Comparison of ENCODE assay signal across 9 cellular contexts in the genomic region with DNA sequence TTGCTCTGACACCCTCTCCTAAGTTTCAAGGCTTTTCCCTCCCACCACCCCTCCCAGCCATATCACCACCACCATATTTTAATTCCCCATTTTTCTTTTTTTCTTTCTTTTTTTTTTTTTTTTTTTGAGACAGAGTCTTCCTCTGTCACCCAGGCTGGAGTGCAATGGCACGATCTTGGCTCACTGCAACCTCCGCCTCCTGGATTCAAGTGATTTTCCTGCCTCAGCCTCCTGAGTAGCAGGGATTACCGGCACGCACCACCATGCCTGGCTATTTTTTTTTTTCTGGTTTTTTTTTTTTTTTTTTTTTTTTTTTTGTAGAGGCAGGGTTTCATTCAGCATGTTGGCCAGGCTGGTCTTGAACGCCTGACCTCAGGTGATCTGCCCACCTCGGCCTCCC. TPM values are rescaled to one million over a fixed set of nuclear protein-coding genes. Genes with fewer than 3 reads are reported as not detected.
DNase-seq lines count a peak whose midpoint lies in the region; ATAC-seq, FAIRE-seq and TF ChIP-seq lines count a peak whose summit lies in the region.
"Not testable (repeated sequence)": the region's sequence is repeated elsewhere in the genome, so short reads cannot be mapped to it uniquely, and the experiment has no call there.
"Had no signal": no experiment of that assay in that cellular context is flagged by ENCODE, and none has a peak within 500 bp of the region (broad histone marks: within the 10 kb centered on the region; RNA-seq: fewer than 3 reads in every experiment).

No MANE protein-coding gene starts in this region.

- FAIRE-seq in A549 (lab: Jason Lieb, UNC); K562 (lab: Jason Lieb, UNC): not testable (repeated sequence)

- H2BK5ac ChIP-seq in mesendoderm (ENCODE audit: low read length), result not testable (repeated sequence)

- intact Hi-C loops in Calu3 (cut with micrococcal nuclease; ENCODE audit: unreplicated experiment); K562 (cut with micrococcal nuclease): not testable (repeated sequence)
- intact Hi-C loops in PC-9 (cut with micrococcal nuclease; ENCODE audit: unreplicated experiment) (loop anchor here (1.0 to 5.0 kb wide), 7 partner anchors 39 to 310 kb away; no protein-coding TSS in a partner anchor), mammary epithelial cell (cut with micrococcal nuclease) (loop anchor here (1.0 to 2.0 kb wide), 3 partner anchors 21 to 311 kb away; no protein-coding TSS in a partner anchor)

- not testable (repeated sequence) for H3K18ac ChIP-seq in mesendoderm (ENCODE audit: low read length)

- not testable (repeated sequence) for TF ChIP-seq RAD21 in A549 (conservative IDR thresholded peaks at IDR 0.05 in 1 of 2, IDR thresholded peaks at IDR 0.05 in 1 of 2); K562 (CRISPR knock-in tag; conservative IDR thresholded peaks at IDR 0.05 in 1 of 2, IDR thresholded peaks at IDR 0.05 in 1 of 2)

- in situ Hi-C loops in K562 (cut with MboI); mammary epithelial cell (cut with MboI; ENCODE audit: low sequenced_read_pairs in 2 of 2): not testable (repeated sequence)

- not testable (repeated sequence) for H3K23ac ChIP-seq in mesendoderm (ENCODE audit: low read length)

- H3K56ac ChIP-seq in mesendoderm (ENCODE audit: low read length), result not testable (repeated sequence)

- H3K36me3 ChIP-seq in PC-9 (ENCODE audit: low read depth); K562 (ENCODE audit: control insufficient read depth, insufficient read depth, low read length); mammary epithelial cell (ENCODE audit: insufficient read depth, low read length); mesendoderm (ENCODE audit: control insufficient read depth, insufficient read depth, low read length); smooth muscle cell (ENCODE audit: low read depth): not testable (repeated sequence)

- not testable (repeated sequence) for TF ChIP-seq CTCF in A549 (IDR thresholded peaks at IDR 0.05); Calu3 (IDR thresholded peaks at IDR 0.05; ENCODE audit: unreplicated experiment); PC-9 (conservative IDR thresholded peaks at IDR 0.05); K562 (IDR thresholded peaks at IDR 0.05 in 2 of 3, conservative IDR thresholded peaks at IDR 0.05 in 1 of 3; ENCODE audit: insufficient read depth in 2 of 3, low read depth in 1 of 3, low read length in 3 of 3); mammary epithelial cell (conservative IDR thresholded peaks at IDR 0.05 in 1 of 2, IDR thresholded peaks at IDR 0.05 in 1 of 2; ENCODE audit: extremely low read depth in 1 of 2, insufficient read depth in 1 of 2, low read depth in 1 of 2, low read length in 2 of 2); foreskin keratinocyte (conservative IDR thresholded peaks at IDR 0.05); smooth muscle cell (IDR thresholded peaks at IDR 0.05; ENCODE audit: borderline replicate concordance, insufficient read depth, poor library complexity, severe bottlenecking)

- peaks cover 76% of the 10 kb centered on the region for H3K4me1 Mint-ChIP-seq in Calu3 (ENCODE audit: low read depth, unreplicated experiment)

- H4K5ac ChIP-seq in mesendoderm (ENCODE audit: low read length), result not testable (repeated sequence)

- H3K9me2 ChIP-seq in PC-9 (ENCODE audit: insufficient read depth), result not testable (repeated sequence)

- H3F3A ChIP-seq in PC-9 (ENCODE audit: insufficient read depth, low read depth), result peaks cover 41% of the 10 kb centered on the region
- peaks cover 22% of the 10 kb centered on the region for H3F3A ChIP-seq in smooth muscle cell (ENCODE audit: low read depth)

- H3K4me3 ChIP-seq in A549; K562; mesendoderm (ENCODE audit: low read length); smooth muscle cell: not testable (repeated sequence)
- H3K4me3 ChIP-seq in PC-9 (peak overlapping the region; percentile 75), mammary epithelial cell (replicated peaks in 1 of 3; ENCODE audit: insufficient read depth in 1 of 3, low read depth in 2 of 3, low read length in 3 of 3) (peak overlapping the region in 1 of 3 experiments; percentile 5)

- not testable (repeated sequence) for ATAC-seq in A549, K562, foreskin keratinocyte

- H3K9me1 ChIP-seq in K562 (ENCODE audit: control insufficient read depth, insufficient read depth, low read length), result not testable (repeated sequence)

- WGBS in A549 (ENCODE audit: missing lambda C conversion rate), result 80% methylated on average over 6 of the region's 6 CpGs
- 83% methylated on average over 3 of the region's 6 CpGs for WGBS in K562 (ENCODE audit: insufficient coverage, low coverage, missing lambda C conversion rate)
- 93% methylated on average over 5 of the region's 6 CpGs for WGBS in mammary epithelial cell (ENCODE audit: low coverage, missing lambda C conversion rate)
- WGBS in mesendoderm (ENCODE audit: extremely low coverage, insufficient coverage, low lambda C conversion rate), result no CpG with 5 or more reads among the region's 6 CpGs
- WGBS in smooth muscle cell (ENCODE audit: low lambda C conversion rate), result 98% methylated on average over 6 of the region's 6 CpGs

- H3K27ac Mint-ChIP-seq in Calu3 (ENCODE audit: unreplicated experiment), result peak overlapping the region; percentile 84

- not testable (repeated sequence) for H4K8ac ChIP-seq in mesendoderm (ENCODE audit: low read depth, low read length)

- dilution Hi-C loops in mammary epithelial cell (cut with HindIII; ENCODE audit: low sequenced_read_pairs), result not testable (repeated sequence)

- H2AFZ ChIP-seq in PC-9; mammary epithelial cell (ENCODE audit: low read depth, low read length); smooth muscle cell (ENCODE audit: low read depth): not testable (repeated sequence)
- peak overlapping the region; percentile 70 for H2AFZ ChIP-seq in K562 (ENCODE audit: low read depth, low read length)

- H3K4me1 ChIP-seq in A549 (peaks cover 41% of the 10 kb centered on the region), PC-9 (replicated peaks; ENCODE audit: insufficient read depth) (peaks cover 56% of the 10 kb centered on the region), K562 (replicated peaks in 1 of 2; ENCODE audit: control insufficient read depth in 2 of 2, insufficient read depth in 2 of 2, low read length in 2 of 2) (peaks cover 15 to 26% of the 10 kb centered on the region in 2 experiments), mammary epithelial cell (ENCODE audit: insufficient read depth, low read length) (peaks cover 42% of the 10 kb centered on the region), foreskin keratinocyte (peaks cover 23% of the 10 kb centered on the region), smooth muscle cell (ENCODE audit: low read depth) (peaks cover 43% of the 10 kb centered on the region)
- H3K4me1 ChIP-seq in mesendoderm (ENCODE audit: control insufficient read depth, low read depth, low read length), result not testable (repeated sequence)

- not testable (repeated sequence) for BruUV-seq in Calu3 (replicated peaks; lab: Mats Ljungman, UMichigan); K562 (replicated peaks; lab: Mats Ljungman, UMichigan); mammary epithelial cell (replicated peaks; lab: Mats Ljungman, UMichigan)
- TSS peak; percentile 53 for BruUV-seq in PC-9 (replicated peaks; lab: Mats Ljungman, UMichigan)

- not testable (repeated sequence) for H4K20me1 ChIP-seq in PC-9 (ENCODE audit: insufficient read depth); K562 (replicated peaks; ENCODE audit: control insufficient read depth, insufficient read depth, low read length); mammary epithelial cell (ENCODE audit: insufficient read depth, low read length); smooth muscle cell (ENCODE audit: low read depth)

- not testable (repeated sequence) for H3K9me3 Mint-ChIP-seq in Calu3 (ENCODE audit: low read depth, unreplicated experiment)

- not testable (repeated sequence) for TF ChIP-seq POLR2A in A549 (IDR thresholded peaks at IDR 0.05; ENCODE audit: low read length); K562 (conservative IDR thresholded peaks at IDR 0.05)

- not testable (repeated sequence) for H3K27me3 ChIP-seq in PC-9 (ENCODE audit: insufficient read depth, low read depth); K562 (ENCODE audit: control insufficient read depth in 2 of 2, insufficient read depth in 2 of 2, low read length in 2 of 2); mammary epithelial cell (ENCODE audit: insufficient read depth, low read length); foreskin keratinocyte; mesendoderm (ENCODE audit: insufficient read depth, low read length, poor library complexity); smooth muscle cell (ENCODE audit: low read depth)

- not testable (repeated sequence) for H2AK5ac ChIP-seq in mesendoderm (ENCODE audit: low read length)

- not testable (repeated sequence) for H3K4me3 Mint-ChIP-seq in Calu3 (ENCODE audit: low read depth, unreplicated experiment)

- not testable (repeated sequence) for H3K79me1 ChIP-seq in mesendoderm (ENCODE audit: low read length)

- DNase-seq in A549 (ENCODE audit: low read depth in 1 of 2, low spot score in 1 of 2); Calu3; PC-9; K562 (ENCODE audit: extremely low read depth in 1 of 4, low spot score in 3 of 4); mammary epithelial cell; foreskin keratinocyte; mesendoderm; smooth muscle cell (lab: John Stamatoyannopoulos, UW; ENCODE audit: unreplicated experiment): not testable (repeated sequence)

- TF ChIP-seq EP300 in A549 (IDR thresholded peaks at IDR 0.05); K562 (IDR thresholded peaks at IDR 0.05; ENCODE audit: low read length): not testable (repeated sequence)

- H3K4ac ChIP-seq in mesendoderm (ENCODE audit: low read depth, low read length), result not testable (repeated sequence)

- peak overlapping the region; percentile 39 for H2BK15ac ChIP-seq in mesendoderm (replicated peaks; ENCODE audit: low read depth)

- not testable (repeated sequence) for H3K27me3 Mint-ChIP-seq in Calu3 (ENCODE audit: unreplicated experiment)

- not testable (repeated sequence) for H2BK120ac ChIP-seq in mesendoderm (ENCODE audit: low read depth, low read length)

- peaks cover 18% of the 10 kb centered on the region for H3K36me3 Mint-ChIP-seq in Calu3 (ENCODE audit: insufficient read depth, unreplicated experiment)

- CTCF ChIA-PET in A549 (lab: Yijun Ruan, JAX); Calu3 (lab: Charles Lee); PC-9 (lab: Charles Lee); K562 (lab: Yijun Ruan, JAX; ENCODE audit: low intra/inter-chr PET ratio); mammary epithelial cell (lab: Charles Lee; ENCODE audit: low non-redundant PET): not testable (repeated sequence)

- H3K4me2 ChIP-seq in A549, result peak overlapping the region; percentile 63; the same call in 1 of the 3 replicates
- peak overlapping the region; percentile 86 for H3K4me2 ChIP-seq in PC-9
- not testable (repeated sequence) for H3K4me2 ChIP-seq in K562 (ENCODE audit: insufficient read depth, low read length); mesendoderm (ENCODE audit: low read length)
- H3K4me2 ChIP-seq in mammary epithelial cell (ENCODE audit: insufficient read depth, low read depth, low read length), result peak overlapping the region; percentile 63
- H3K4me2 ChIP-seq in smooth muscle cell, result peak overlapping the region; percentile 66

- POLR2A ChIA-PET in A549 (lab: Yijun Ruan, JAX); K562 (lab: Yijun Ruan, JAX): not testable (repeated sequence)
- POLR2A ChIA-PET in PC-9 (lab: Charles Lee; ENCODE audit: unreplicated experiment), result interaction anchor here (0.5 to 0.6 kb wide), 2 partner anchors 47 to 231 kb away, joined by 3 to 4 read pairs; no protein-coding TSS in a partner anchor

- H3K79me2 ChIP-seq in PC-9 (ENCODE audit: low read depth), result peaks cover 52% of the 10 kb centered on the region
- not testable (repeated sequence) for H3K79me2 ChIP-seq in K562 (ENCODE audit: control insufficient read depth, insufficient read depth, low read length); mammary epithelial cell (ENCODE audit: insufficient read depth, low read length); mesendoderm (ENCODE audit: control insufficient read depth, insufficient read depth, low read length); smooth muscle cell (ENCODE audit: low read depth)

- not testable (repeated sequence) for H3K9me3 ChIP-seq in A549; PC-9 (ENCODE audit: insufficient read depth, low read depth); K562 (replicated peaks; ENCODE audit: control insufficient read depth, insufficient read depth, low read depth, low read length); mammary epithelial cell (replicated peaks; ENCODE audit: insufficient read depth, low read length); smooth muscle cell (replicated peaks; ENCODE audit: low read depth)

- peak overlapping the region; percentile 83 to 91; a peak in 4 of 6 replicates for H3K27ac ChIP-seq in A549
- peak overlapping the region; percentile 98 for H3K27ac ChIP-seq in PC-9
- peak overlapping the region; percentile 24; the same call in 1 of the 3 replicates for H3K27ac ChIP-seq in K562 (ENCODE audit: extremely low read depth, low read depth, low read length)
- peak overlapping the region; percentile 43 for H3K27ac ChIP-seq in mammary epithelial cell (ENCODE audit: insufficient read depth, low read depth, low read length)
- H3K27ac ChIP-seq in foreskin keratinocyte, result peak overlapping the region; percentile 76
- H3K27ac ChIP-seq in mesendoderm (ENCODE audit: low read depth, low read length); smooth muscle cell (ENCODE audit: low read depth): not testable (repeated sequence)

- H3K9ac ChIP-seq in K562 (ENCODE audit: insufficient read depth in 1 of 2, low read depth in 2 of 2, low read length in 2 of 2); mammary epithelial cell (ENCODE audit: insufficient read depth, low read length); mesendoderm (ENCODE audit: low read length); smooth muscle cell (ENCODE audit: low read depth): not testable (repeated sequence)

RNA-seq across cellular contexts. Expression of a gene that starts 44.1 kb away (rescaled TPM):
- polyA plus RNA-seq in A549 (2011; rRNA removed) (34.5 and 66.6 TPM in 2 replicates), A549 (2017; fragmentation: RNase III; extraction: RNeasy Plus Mini Kit Qiagen cat#74134 plus additional on column Dnase treatment) (6.1 to 8.5 TPM (median 8.3 TPM) in 3 replicates), K562 (2011; rRNA removed) (4.8 and 9.0 TPM in 2 replicates), K562 (2014; fragmentation: Illumina TruSeq; extraction: Trizol) (16.7 and 19.3 TPM in 2 replicates), K562 (2014; fragmentation: Nextera tagmentation; extraction: Ambion mirVana) (1 to 10 TPM; 3.4 to 6.3 TPM), K562 (2014; rRNA removed) (23.1 and 32.2 TPM in 2 replicates), mammary epithelial cell (22.7 TPM), foreskin keratinocyte (28.7 and 32.5 TPM in 2 replicates), smooth muscle cell (52.0 and 59.9 TPM in 2 replicates)
- 65.0 and 95.5 TPM in 2 replicates for polyA plus RNA-seq in A549 (2012; cell fraction: cytosol; rRNA removed)
- polyA plus RNA-seq in A549 (2012; cell fraction: nucleus; rRNA removed), result 226 and 239 TPM in 2 replicates
- polyA minus RNA-seq in A549 (2011; rRNA and poly(A)+ RNA removed), result 34.8 and 42.3 TPM in 2 replicates
- total RNA-seq in Calu3 (2022) (141 and 160 TPM in 2 replicates), PC-9 (2021) (66.5 and 97.8 TPM in 2 replicates), K562 (2014; rRNA removed) (37.0 and 46.8 TPM in 2 replicates), K562 (2014; rRNA removed; fragmentation: Illumina TruSeq; extraction: Trizol) (17.7 and 17.8 TPM in 2 replicates), K562 (2015; rRNA removed; fragmentation: Illumina TruSeq; extraction: Trizol) (24.0 and 24.9 TPM in 2 replicates), K562 (2021) (30.5 and 39.1 TPM in 2 replicates), mammary epithelial cell (10 to 100 TPM; 33.0 to 74.4 TPM), foreskin keratinocyte (35.1 and 42.1 TPM in 2 replicates), smooth muscle cell (69.5 and 96.8 TPM in 2 replicates)
- 7.6 and 9.1 TPM in 2 replicates for total RNA-seq in K562 (2011; cell fraction: chromatin; rRNA removed; ENCODE audit: low replicate concordance)
- 13.3 and 13.7 TPM in 2 replicates for total RNA-seq in K562 (2011; cell fraction: nucleolus; rRNA removed)
- total RNA-seq in K562 (2011; cell fraction: nucleoplasm; rRNA removed), result 10.1 and 12.0 TPM in 2 replicates
- 4.5 and 21.4 TPM in 2 replicates for polyA plus RNA-seq in K562 (2011; cell fraction: cytosol; rRNA removed)
- 7.4 and 25.5 TPM in 2 replicates for polyA plus RNA-seq in K562 (2011; cell fraction: nucleus; rRNA removed)
- 45.6 and 82.2 TPM in 2 replicates for polyA plus RNA-seq in K562 (2012)
- polyA minus RNA-seq in K562 (2011; rRNA and poly(A)+ RNA removed), result 2.8 and 7.0 TPM in 2 replicates
- polyA minus RNA-seq in K562 (2011; cell fraction: cytosol; rRNA and poly(A)+ RNA removed), result 7.7 and 23.0 TPM in 2 replicates
- 12.7 and 22.8 TPM in 2 replicates for polyA minus RNA-seq in K562 (2011; cell fraction: nucleus; rRNA and poly(A)+ RNA removed)
- polyA minus RNA-seq in mammary epithelial cell, result 12.6 TPM
- polyA plus RNA-seq in mesendoderm (2013, experiment 1 of 2), result 44.3 TPM
- 42.6 TPM for polyA plus RNA-seq in mesendoderm (2013, experiment 2 of 2)
- total RNA-seq: CD4-positive, alpha-beta memory T cell had no signal
